14 cellular contexts compared by ENCODE assay signal in the genomic region with DNA sequence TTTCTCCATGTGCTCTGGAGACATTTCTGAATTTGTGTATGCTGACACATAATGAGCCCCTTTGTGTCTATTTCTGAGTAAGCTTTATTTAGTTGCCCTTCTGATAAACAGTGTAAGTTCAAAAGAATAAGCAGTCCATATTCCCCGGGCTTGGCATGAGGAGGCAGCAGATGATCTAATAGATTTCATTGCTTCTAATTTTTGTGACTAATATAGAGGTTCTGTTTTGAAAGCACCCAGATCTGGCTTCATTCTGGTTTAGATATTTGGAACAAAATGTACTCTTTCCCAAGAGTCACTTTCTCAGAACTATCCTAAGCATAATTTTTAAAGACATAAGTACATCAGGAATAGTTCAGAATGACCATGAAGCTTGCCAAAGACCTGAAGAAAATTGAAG.
DNase-seq lines count a peak whose midpoint lies in the region; ATAC-seq and TF ChIP-seq lines count a peak whose summit lies in the region.
"Had no signal": no experiment of that assay in that cellular context is flagged by ENCODE, and none has a peak within 500 bp of the region (broad histone marks: within the 10 kb centered on the region; RNA-seq: fewer than 3 reads in every experiment).

No MANE protein-coding gene starts in this region.

- no peaks in the 10 kb centered on the region for H3K9me3 ChIP-seq in GM23248 (ENCODE audit: low read depth)
- H3K9me3 ChIP-seq in stomach: no peaks in the 10 kb centered on the region

- H3K36me3 ChIP-seq in GM23248 (ENCODE audit: low read depth): no peaks in the 10 kb centered on the region
- H3K36me3 ChIP-seq in brain microvascular endothelial cell (replicated peaks): no peaks in the 10 kb centered on the region
- no peaks in the 10 kb centered on the region for H3K36me3 ChIP-seq in stomach

- in situ Hi-C loops in GM23248 (cut with MboI): no loop called here
- in situ Hi-C loops in brain microvascular endothelial cell (cut with HindIII; ENCODE audit: low pct_ligation_motif_present, low sequenced_read_pairs): no loop called here

- no peaks in the 10 kb centered on the region for H3K4me1 ChIP-seq in GM23248 (ENCODE audit: insufficient read depth)
- H3K4me1 ChIP-seq in stomach: peaks cover 0 to 9% (median 4%) of the 10 kb centered on the region in 4 donors

- H3K9me2 ChIP-seq in GM23248 (ENCODE audit: insufficient read depth): no peaks in the 10 kb centered on the region

- H3K9ac ChIP-seq in GM23248: no peak overlapping the region

- DNase-seq in GM23248 (peak; percentile 63), brain microvascular endothelial cell (peak; percentile 5), left ventricle myocardium superior (no peak), stomach (no peak), midbrain (lab: John Stamatoyannopoulos, UW) (no peak), head of caudate nucleus (no peak)
- no peak for DNase-seq in activated CD4-positive, CD25-positive, alpha-beta regulatory T cell (lab: John Stamatoyannopoulos, UW)
- DNase-seq: activated CD8-positive, alpha-beta memory T cell treated with anti-CD3 and anti-CD28 coated beads for 24 hours; endodermal cell; MM.1S; naive B cell; NCI-H2171 had no signal

- ATAC-seq in left ventricle myocardium superior: peak; percentile 65
- ATAC-seq in HG02759 (IDR thresholded peaks at IDR 0.05; ENCODE audit: unreplicated experiment): no peak

- TF ChIP-seq POLR2A in stomach (IDR thresholded peaks at IDR 0.05): no peak

- H4K20me1 ChIP-seq in GM23248 (ENCODE audit: insufficient read depth): no peaks in the 10 kb centered on the region

- H3F3A ChIP-seq in GM23248 (ENCODE audit: insufficient read depth): no peaks in the 10 kb centered on the region

- TF ChIP-seq CTCF in brain microvascular endothelial cell (IDR thresholded peaks at IDR 0.05; ENCODE audit: low read depth, low read length, missing control alignments) (no peak), stomach (IDR thresholded peaks at IDR 0.05) (no peak)

- H3K79me2 ChIP-seq in GM23248 (ENCODE audit: insufficient read depth): no peaks in the 10 kb centered on the region

- H3K27ac ChIP-seq in GM23248 (no peak overlapping the region), brain microvascular endothelial cell (no peak overlapping the region), stomach (peak overlapping the region in 4 of 5 donors; percentile 46 to 76 (median 60))
- H3K27ac ChIP-seq: C4-2B had no signal

- intact Hi-C loops in left ventricle myocardium superior (cut with micrococcal nuclease): no loop called here
- intact Hi-C loops in stomach (cut with DNase I; ENCODE audit: low total_unique reads): no loop called here
- intact Hi-C loops in head of caudate nucleus (cut with DNase I): no loop called here

- H3K4me2 ChIP-seq in GM23248 (ENCODE audit: unreplicated experiment): no peak overlapping the region

- WGBS in GM23248 (ENCODE audit: low coverage in 1 of 2, low lambda C conversion rate in 2 of 2, missing lambda C conversion rate in 2 of 2), 2 experiments: 0 to 3% methylated on average over 1 of the region's 1 CpG
- 0 to 20% (median 0%) methylated on average over 1 of the region's 1 CpG for WGBS in stomach, 5 donors

- H2AFZ ChIP-seq in GM23248: peak overlapping the region; percentile 50; the same call in 1 of the 2 replicates

- H3K27me3 ChIP-seq in GM23248 (replicated peaks; ENCODE audit: insufficient read depth) (no peaks in the 10 kb centered on the region), brain microvascular endothelial cell (replicated peaks) (no peaks in the 10 kb centered on the region), stomach (no peaks in the 10 kb centered on the region)

- H3K4me3 ChIP-seq in GM23248 (no peak overlapping the region), brain microvascular endothelial cell (ENCODE audit: low read depth, low read length) (no peak overlapping the region), stomach (no peak overlapping the region)

- no peak for TF ChIP-seq EP300 in stomach (IDR thresholded peaks at IDR 0.05)

Comparison
In these comparisons a context has a peak if more than half of its experiments do, and no peak if none do; other contexts are left out.
1. DNase-seq: peak in GM23248 (single experiment) and brain microvascular endothelial cell (single experiment); none in left ventricle myocardium superior (single experiment), stomach (single experiment), midbrain (single experiment), head of caudate nucleus (0 of 42) and activated CD4-positive, CD25-positive, alpha-beta regulatory T cell (0 of 4).
2. H3K27ac ChIP-seq: peak in stomach (4 of 5); none in GM23248 (single experiment) and brain microvascular endothelial cell (single experiment).